Comparison of ENCODE assay signal across 1 cellular context in the genomic region with DNA sequence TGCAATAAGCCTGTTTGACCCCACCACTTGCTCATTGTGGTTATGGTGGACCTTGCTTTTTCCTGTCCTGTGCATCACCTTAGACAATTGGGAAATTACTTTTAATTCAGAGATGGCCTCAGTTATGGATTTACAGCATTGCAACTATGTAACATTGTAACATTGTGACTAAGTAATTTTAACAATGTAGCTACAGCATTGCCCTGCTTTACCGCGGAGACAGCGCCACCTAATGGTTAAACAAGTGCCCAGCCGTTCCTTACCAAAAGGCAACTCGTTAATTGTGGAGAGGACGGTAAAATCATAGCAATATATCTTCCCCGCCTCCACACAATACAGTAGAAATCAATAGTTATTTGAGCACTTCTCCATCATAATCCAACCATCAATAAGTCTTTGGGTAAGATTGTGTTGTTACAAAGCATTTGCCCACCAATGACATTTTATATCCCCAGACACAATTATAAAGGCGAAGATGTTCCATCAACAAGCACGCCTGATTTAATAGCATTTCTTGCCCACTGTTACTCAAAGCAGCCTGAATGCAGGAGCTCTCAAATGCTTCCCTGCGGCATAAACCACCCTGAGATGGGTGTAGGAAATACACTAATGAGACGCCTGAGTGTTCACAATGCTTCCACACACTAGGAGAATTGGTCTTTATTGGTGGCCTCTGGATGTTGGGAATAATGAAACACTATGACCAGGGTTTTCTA.
TF ChIP-seq lines count a peak whose summit lies in the region.

No MANE protein-coding gene starts in this region.

TF ChIP-seq in HEK293, 187 proteins besides CTCF, POLR2A, EP300 and RAD21 (continued from another document):
- TF ChIP-seq ZNF248 (tag by site-specific recombination; IDR thresholded peaks at IDR 0.05) (no peak), KLF10 (tag by site-specific recombination; IDR thresholded peaks at IDR 0.05) (no peak), IKZF3 (tag by site-specific recombination; IDR thresholded peaks at IDR 0.05) (no peak), HOXD13 (CRISPR knock-in tag; IDR thresholded peaks at IDR 0.05; ENCODE audit: borderline replicate concordance) (no peak), ZFP41 (tag by site-specific recombination; IDR thresholded peaks at IDR 0.05; ENCODE audit: borderline replicate concordance) (no peak), ZNF211 (tag by site-specific recombination; IDR thresholded peaks at IDR 0.05; ENCODE audit: low read depth) (no peak), ZNF600 (tag by site-specific recombination; IDR thresholded peaks at IDR 0.05) (0 out of 2 replicates have a peak, but pooled peaks have one; percentile 11), ZFP37 (tag by site-specific recombination; IDR thresholded peaks at IDR 0.05) (no peak), ZNF324 (tag by site-specific recombination; IDR thresholded peaks at IDR 0.05) (no peak), ZNF654 (tag by site-specific recombination; IDR thresholded peaks at IDR 0.05; ENCODE audit: low read depth) (peak; percentile 95), ZNF629 (tag by site-specific recombination; IDR thresholded peaks at IDR 0.05) (no peak), ZNF785 (tag by site-specific recombination; IDR thresholded peaks at IDR 0.05) (no peak), ZNF549 (tag by site-specific recombination; IDR thresholded peaks at IDR 0.05) (no peak), ZNF121 (tag by site-specific recombination; IDR thresholded peaks at IDR 0.05) (0 out of 2 replicates have a peak, but pooled peaks have one; percentile 29), ZNF473 (tag by site-specific recombination; IDR thresholded peaks at IDR 0.05) (no peak)
- TF ChIP-seq, protein P1, sequence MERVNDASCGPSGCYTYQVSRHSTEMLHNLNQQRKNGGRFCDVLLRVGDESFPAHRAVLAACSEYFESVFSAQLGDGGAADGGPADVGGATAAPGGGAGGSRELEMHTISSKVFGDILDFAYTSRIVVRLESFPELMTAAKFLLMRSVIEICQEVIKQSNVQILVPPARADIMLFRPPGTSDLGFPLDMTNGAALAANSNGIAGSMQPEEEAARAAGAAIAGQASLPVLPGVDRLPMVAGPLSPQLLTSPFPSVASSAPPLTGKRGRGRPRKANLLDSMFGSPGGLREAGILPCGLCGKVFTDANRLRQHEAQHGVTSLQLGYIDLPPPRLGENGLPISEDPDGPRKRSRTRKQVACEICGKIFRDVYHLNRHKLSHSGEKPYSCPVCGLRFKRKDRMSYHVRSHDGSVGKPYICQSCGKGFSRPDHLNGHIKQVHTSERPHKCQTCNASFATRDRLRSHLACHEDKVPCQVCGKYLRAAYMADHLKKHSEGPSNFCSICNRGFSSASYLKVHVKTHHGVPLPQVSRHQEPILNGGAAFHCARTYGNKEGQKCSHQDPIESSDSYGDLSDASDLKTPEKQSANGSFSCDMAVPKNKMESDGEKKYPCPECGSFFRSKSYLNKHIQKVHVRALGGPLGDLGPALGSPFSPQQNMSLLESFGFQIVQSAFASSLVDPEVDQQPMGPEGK (tag by site-specific recombination; IDR thresholded peaks at IDR 0.05) = no peak
- TF ChIP-seq, protein P2, sequence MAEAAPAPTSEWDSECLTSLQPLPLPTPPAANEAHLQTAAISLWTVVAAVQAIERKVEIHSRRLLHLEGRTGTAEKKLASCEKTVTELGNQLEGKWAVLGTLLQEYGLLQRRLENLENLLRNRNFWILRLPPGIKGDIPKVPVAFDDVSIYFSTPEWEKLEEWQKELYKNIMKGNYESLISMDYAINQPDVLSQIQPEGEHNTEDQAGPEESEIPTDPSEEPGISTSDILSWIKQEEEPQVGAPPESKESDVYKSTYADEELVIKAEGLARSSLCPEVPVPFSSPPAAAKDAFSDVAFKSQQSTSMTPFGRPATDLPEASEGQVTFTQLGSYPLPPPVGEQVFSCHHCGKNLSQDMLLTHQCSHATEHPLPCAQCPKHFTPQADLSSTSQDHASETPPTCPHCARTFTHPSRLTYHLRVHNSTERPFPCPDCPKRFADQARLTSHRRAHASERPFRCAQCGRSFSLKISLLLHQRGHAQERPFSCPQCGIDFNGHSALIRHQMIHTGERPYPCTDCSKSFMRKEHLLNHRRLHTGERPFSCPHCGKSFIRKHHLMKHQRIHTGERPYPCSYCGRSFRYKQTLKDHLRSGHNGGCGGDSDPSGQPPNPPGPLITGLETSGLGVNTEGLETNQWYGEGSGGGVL (tag by site-specific recombination; IDR thresholded peaks at IDR 0.05) = no peak
TF ChIP-seq in HEK293: peak in this region for 3.
